15 cellular contexts compared by ENCODE assay signal in genomic region chr13:97214921-97215320, GRCh38. TPM values are rescaled to one million over a fixed set of nuclear protein-coding genes. Genes with fewer than 3 reads are reported as not detected.
DNase-seq lines count a peak whose midpoint lies in the region; ATAC-seq and TF ChIP-seq lines count a peak whose summit lies in the region.
"Had no signal": no experiment of that assay in that cellular context is flagged by ENCODE, and none has a peak within 500 bp of the region (broad histone marks: within the 10 kb centered on the region; RNA-seq: fewer than 3 reads in every experiment).

No MANE protein-coding gene starts in this region.

- H3K36me3 ChIP-seq in right lobe of liver, result no peaks in the 10 kb centered on the region
- H3K36me3 ChIP-seq: sigmoid colon had no signal

- no peaks in the 10 kb centered on the region for H3K9me3 ChIP-seq in right lobe of liver
- H3K9me3 ChIP-seq: sigmoid colon had no signal

- DNase-seq in right lobe of liver (no peak), NCI-H2171 treated with DMSO at 0.1 percent for 48 hours (lab: John Stamatoyannopoulos, UW) (no peak), left lobe of liver (ENCODE audit: low spot score) (no peak), activated gamma-delta T cell (lab: John Stamatoyannopoulos, UW) (no peak)
- DNase-seq: activated B cell treated with CpG ODN at 0.5 μM for 24 hours; DMS79 treated with DMSO at 0.1 percent for 48 hours; effector CD8-positive, alpha-beta T cell; midbrain; NCI-H1105; NK-92 treated with Interleukin-12 subunit alpha and Interleukin-12 subunit beta, amount 100 ng/mL, for 24 hours; nucleus accumbens; sigmoid colon had no signal

- ATAC-seq in GM18498 (IDR thresholded peaks at IDR 0.05; ENCODE audit: unreplicated experiment) (peak; percentile 18), GM19043 (IDR thresholded peaks at IDR 0.05; ENCODE audit: low read depth, unreplicated experiment) (peak; percentile 5), HG03175 (IDR thresholded peaks at IDR 0.05; ENCODE audit: unreplicated experiment) (peak; percentile 2), right lobe of liver (peak in 3 of 4 donors; percentile 18 to 23 (median 19)), left lobe of liver (no peak)

- no peaks in the 10 kb centered on the region for H3K27me3 ChIP-seq in right lobe of liver
- H3K27me3 ChIP-seq: sigmoid colon had no signal

- H3K27ac ChIP-seq in right lobe of liver, result no peak overlapping the region
- H3K27ac ChIP-seq: sigmoid colon had no signal

- no peak for TF ChIP-seq CTCF in right lobe of liver (IDR thresholded peaks at IDR 0.05)

- intact Hi-C loops in right lobe of liver (cut with DNase I), result no loop called here

- 0% methylated on average over 1 of the region's 3 CpGs for WGBS in right lobe of liver (ENCODE audit: insufficient coverage, low coverage, low lambda C conversion rate, missing lambda C conversion rate)

- no peak overlapping the region for H3K4me3 ChIP-seq in right lobe of liver
- H3K4me3 ChIP-seq: sigmoid colon had no signal

- H3K4me1 ChIP-seq in right lobe of liver, result peaks cover 0 to 7% (median 0%) of the 10 kb centered on the region in 4 donors

- TF ChIP-seq POLR2A in right lobe of liver (IDR thresholded peaks at IDR 0.05), result no peak

RNA-seq across cellular contexts. Expression of gene MBNL2, which starts 7.2 kb away (rescaled TPM):
- total RNA-seq in right lobe of liver (100 to 1,000 TPM in 3 of 6 experiments, 10 to 100 TPM in 3; 30.3 to 135 (median 81.5) TPM), left lobe of liver (31.4 TPM)
